8 cellular contexts compared by ENCODE assay signal in genomic region chr3:19945405-19946290, GRCh38. TPM values are rescaled to one million over a fixed set of nuclear protein-coding genes. Genes with fewer than 3 reads are reported as not detected.
DNase-seq lines count a peak whose midpoint lies in the region; ATAC-seq and TF ChIP-seq lines count a peak whose summit lies in the region.

No MANE protein-coding gene starts in this region.

- H3K9ac ChIP-seq in mesendoderm (ENCODE audit: low read length), result peak overlapping the region; percentile 65

- H2BK120ac ChIP-seq in mesendoderm (ENCODE audit: low read depth, low read length), result peak overlapping the region; percentile 10

- H2BK5ac ChIP-seq in mesendoderm (ENCODE audit: low read length), result no peak overlapping the region

- H3K79me2 ChIP-seq in mesendoderm (ENCODE audit: control insufficient read depth, insufficient read depth, low read length), result peaks cover 25% of the 10 kb centered on the region

- H3K4ac ChIP-seq in mesendoderm (ENCODE audit: low read depth, low read length), result peak overlapping the region; percentile 75

- TF ChIP-seq POLR2A in vagina (IDR thresholded peaks at IDR 0.05), result no peak

- no peaks in the 10 kb centered on the region for H3K27me3 Mint-ChIP-seq in IgD-negative memory B cell

- peak overlapping the region; percentile 22 for H4K5ac ChIP-seq in mesendoderm (ENCODE audit: low read length)

- H3K9me3 ChIP-seq in vagina, result no peaks in the 10 kb centered on the region

- H3K18ac ChIP-seq in mesendoderm (ENCODE audit: low read length), result peak overlapping the region; percentile 53

- peak overlapping the region; percentile 98; the same call in 1 of the 2 replicates for H3K4me3 ChIP-seq in AG09309 (ENCODE audit: control insufficient read depth, low read depth, low read length)
- H3K4me3 ChIP-seq in astrocyte of the spinal cord (ENCODE audit: low read depth, low read length), result peak overlapping the region; percentile 99
- H3K4me3 ChIP-seq in mesendoderm (ENCODE audit: low read length), result no peak overlapping the region
- peak overlapping the region; percentile 95 to 96 for H3K4me3 ChIP-seq in vagina

- intact Hi-C loops in vagina (cut with DNase I), result loop anchor here (5.0 kb wide), 1 partner anchor 87 kb away; no protein-coding TSS in a partner anchor

- H3K27ac ChIP-seq in mesendoderm (ENCODE audit: low read depth, low read length) (no peak overlapping the region), vagina (peak overlapping the region; percentile 96)

- TF ChIP-seq CTCF in AG09309 (IDR thresholded peaks at IDR 0.05; ENCODE audit: control insufficient read depth, insufficient read depth, low read depth, low read length, missing control alignments) (no peak), astrocyte of the spinal cord (IDR thresholded peaks at IDR 0.05; ENCODE audit: low read depth, low read length) (no peak), vagina (IDR thresholded peaks at IDR 0.05) (no peak)

- peak overlapping the region; percentile 23 for H3K4me2 ChIP-seq in mesendoderm (ENCODE audit: low read length)

- H3K27me3 ChIP-seq in mesendoderm (ENCODE audit: insufficient read depth, low read length, poor library complexity), result no peaks in the 10 kb centered on the region
- H3K27me3 ChIP-seq in vagina, result no peaks in the 10 kb centered on the region

- in situ Hi-C loops in astrocyte of the spinal cord (cut with HindIII; ENCODE audit: low sequenced_read_pairs), result no loop called here

- no peak for DNase-seq in AG09309 (ENCODE audit: low read depth)
- DNase-seq in astrocyte of the spinal cord (ENCODE audit: low read depth, low spot score), result no peak
- DNase-seq in mesendoderm, result no peak
- DNase-seq in vagina (ENCODE audit: extremely low spot score in 2 of 2), result peak in 1 of 2 donors; percentile 89
- DNase-seq in NCI-H1105 (lab: John Stamatoyannopoulos, UW), result no peak
- DNase-seq in stimulated activated naive CD4-positive, alpha-beta T cell treated with Interleukin-2 at 50 U/mL for 16 hours (lab: John Stamatoyannopoulos, UW), result no peak

- H2AK5ac ChIP-seq in mesendoderm (ENCODE audit: low read length), result no peak overlapping the region

- peak overlapping the region; percentile 86 to 99 (median 97) for H3K4me3 Mint-ChIP-seq in IgD-negative memory B cell

- H2BK15ac ChIP-seq in mesendoderm (replicated peaks; ENCODE audit: low read depth), result no peak overlapping the region

- H3K4me1 ChIP-seq in mesendoderm (ENCODE audit: control insufficient read depth, low read depth, low read length) (no peaks in the 10 kb centered on the region), vagina (peaks cover 35% of the 10 kb centered on the region)

- no peaks in the 10 kb centered on the region for H3K36me3 Mint-ChIP-seq in IgD-negative memory B cell

- ATAC-seq in GM21786 (IDR thresholded peaks at IDR 0.05; ENCODE audit: unreplicated experiment), result no peak

- peaks cover 19 to 27% (median 20%) of the 10 kb centered on the region in 3 donors for H3K4me1 Mint-ChIP-seq in IgD-negative memory B cell

- H3K36me3 ChIP-seq in mesendoderm (ENCODE audit: control insufficient read depth, insufficient read depth, low read length) (no peaks in the 10 kb centered on the region), vagina (no peaks in the 10 kb centered on the region)

- no peak overlapping the region for H4K8ac ChIP-seq in mesendoderm (ENCODE audit: low read depth, low read length)

- H3K56ac ChIP-seq in mesendoderm (ENCODE audit: low read length), result peak overlapping the region; percentile 73

- no peaks in the 10 kb centered on the region for H3K9me3 Mint-ChIP-seq in IgD-negative memory B cell

- H3K23ac ChIP-seq in mesendoderm (ENCODE audit: low read length), result no peak overlapping the region

- H3K27ac Mint-ChIP-seq in IgD-negative memory B cell, result peak overlapping the region; percentile 82 to 99 (median 98)

- no peaks in the 10 kb centered on the region for H3K79me1 ChIP-seq in mesendoderm (ENCODE audit: low read length)

- WGBS in mesendoderm (ENCODE audit: extremely low coverage, insufficient coverage, low lambda C conversion rate), result no CpG with 5 or more reads among the region's 18 CpGs

RNA-seq across cellular contexts. Expression of gene RAB5A, which starts 1.2 kb away (rescaled TPM):
- 29.7 TPM for polyA plus RNA-seq in IgD-negative memory B cell
- polyA plus RNA-seq in mesendoderm (2013, experiment 1 of 2), result 55.2 TPM
- polyA plus RNA-seq in mesendoderm (2013, experiment 2 of 2), result 57.7 TPM
- total RNA-seq in vagina, result 55.7 TPM

RNA-seq across cellular contexts. Expression of gene EFHB, which starts 11.6 kb away (rescaled TPM):
- polyA plus RNA-seq in IgD-negative memory B cell, result 1.0 TPM
- 0.35 TPM for polyA plus RNA-seq in mesendoderm (2013, experiment 1 of 2)
- 0.41 TPM for polyA plus RNA-seq in mesendoderm (2013, experiment 2 of 2)
- 0.49 TPM for total RNA-seq in vagina
